6 cellular contexts compared by ENCODE assay signal in genomic region chr21:14073615-14074014, GRCh38.
"Had no signal": no experiment of that assay in that cellular context is flagged by ENCODE, and none has a peak within 500 bp of the region (broad histone marks: within the 10 kb centered on the region; RNA-seq: fewer than 3 reads in every experiment).

No MANE protein-coding gene starts in this region.

- H2AFZ ChIP-seq: GM23248 had no signal

- FAIRE-seq: HTR-8/SVneo had no signal

- DNase-seq: GM23248, GOT3, HCEC 1CT, IMR-90 had no signal

- H3K27ac ChIP-seq: GM23248 had no signal

- H3K4me1 Mint-ChIP-seq: H9 had no signal

- H3K27ac Mint-ChIP-seq: H9 had no signal

- H3K9ac ChIP-seq: GM23248 had no signal

- H3K4me3 ChIP-seq: GM23248 had no signal

- H3K4me3 Mint-ChIP-seq: H9 had no signal
